Comparison of ENCODE assay signal across 1 cellular context in the genomic region with DNA sequence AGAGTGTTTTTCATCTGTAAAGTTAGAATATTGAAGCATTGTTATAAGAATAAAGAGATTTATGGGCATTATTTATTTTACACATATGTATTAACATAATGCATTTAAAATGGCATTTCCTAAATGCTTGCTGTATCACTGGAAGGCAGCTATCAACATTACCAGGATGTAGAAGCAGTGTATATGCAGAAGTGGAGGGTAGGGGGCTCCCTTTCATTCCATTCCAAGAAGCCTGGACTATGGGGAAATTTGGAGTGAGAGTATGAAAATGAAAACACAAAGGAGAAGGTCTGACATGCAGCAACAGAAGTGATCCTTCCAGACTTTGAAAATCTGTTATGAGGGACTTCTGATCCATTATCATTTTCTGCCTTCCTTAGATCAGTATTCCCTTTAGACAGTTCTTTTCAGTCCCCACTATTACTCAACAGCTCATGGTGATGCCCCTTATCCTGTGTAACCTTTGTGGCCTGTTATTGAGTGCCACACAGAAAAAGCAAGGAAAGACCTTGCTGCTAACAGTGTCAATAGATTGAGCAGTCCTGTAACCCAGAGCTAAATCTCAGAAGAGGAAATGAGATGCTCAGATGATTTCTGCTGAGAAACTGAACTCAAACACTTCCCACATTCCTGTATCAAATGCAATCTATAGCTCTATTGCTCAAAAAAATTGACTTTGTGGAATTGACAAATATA.
TF ChIP-seq lines count a peak whose summit lies in the region.

No MANE protein-coding gene starts in this region.

TF ChIP-seq in HepG2, 621 proteins besides CTCF, POLR2A, EP300 and RAD21 (continued from another document):
- TF ChIP-seq RARA (CRISPR knock-in tag; IDR thresholded peaks at IDR 0.05) (0 out of 2 replicates have a peak, but pooled peaks have one; percentile 23), HMG20A (CRISPR knock-in tag; IDR thresholded peaks at IDR 0.05; ENCODE audit: borderline replicate concordance) (peak; percentile 19; the same call in 1 of the 2 replicates), LCORL (IDR thresholded peaks at IDR 0.05) (no peak), LCORL (CRISPR knock-in tag; IDR thresholded peaks at IDR 0.05) (peak; percentile 29; the same call in 1 of the 2 replicates), CEBPG (CRISPR knock-in tag; IDR thresholded peaks at IDR 0.05) (peak; percentile 13; the same call in 1 of the 2 replicates), HNF4A (CRISPR knock-in tag; IDR thresholded peaks at IDR 0.05) (peak; percentile 32; the same call in 1 of the 2 replicates), ZNF205 (CRISPR knock-in tag; IDR thresholded peaks at IDR 0.05) (0 out of 2 replicates have a peak, but pooled peaks have one; percentile 29), NR2F6 (IDR thresholded peaks at IDR 0.05) (peak; percentile 25; the same call in 1 of the 2 replicates), NR2F6 (CRISPR knock-in tag; IDR thresholded peaks at IDR 0.05) (no peak), ZMYM4 (CRISPR knock-in tag; IDR thresholded peaks at IDR 0.05) (peak; percentile 50; the same call in 1 of the 2 replicates), ZNF317 (CRISPR knock-in tag; IDR thresholded peaks at IDR 0.05) (peak; percentile 62; the same call in 1 of the 2 replicates), SIN3B (IDR thresholded peaks at IDR 0.05; ENCODE audit: low read length) (no peak), ZNF3 (CRISPR knock-in tag; IDR thresholded peaks at IDR 0.05) (no peak), SALL1 (CRISPR knock-in tag; IDR thresholded peaks at IDR 0.05) (peak; percentile 38; the same call in 1 of the 2 replicates), ATF1 (CRISPR knock-in tag; IDR thresholded peaks at IDR 0.05) (peak; percentile 35; the same call in 1 of the 2 replicates), STAG1 (CRISPR knock-in tag; IDR thresholded peaks at IDR 0.05) (peak; percentile 63)
- TF ChIP-seq, protein P1, sequence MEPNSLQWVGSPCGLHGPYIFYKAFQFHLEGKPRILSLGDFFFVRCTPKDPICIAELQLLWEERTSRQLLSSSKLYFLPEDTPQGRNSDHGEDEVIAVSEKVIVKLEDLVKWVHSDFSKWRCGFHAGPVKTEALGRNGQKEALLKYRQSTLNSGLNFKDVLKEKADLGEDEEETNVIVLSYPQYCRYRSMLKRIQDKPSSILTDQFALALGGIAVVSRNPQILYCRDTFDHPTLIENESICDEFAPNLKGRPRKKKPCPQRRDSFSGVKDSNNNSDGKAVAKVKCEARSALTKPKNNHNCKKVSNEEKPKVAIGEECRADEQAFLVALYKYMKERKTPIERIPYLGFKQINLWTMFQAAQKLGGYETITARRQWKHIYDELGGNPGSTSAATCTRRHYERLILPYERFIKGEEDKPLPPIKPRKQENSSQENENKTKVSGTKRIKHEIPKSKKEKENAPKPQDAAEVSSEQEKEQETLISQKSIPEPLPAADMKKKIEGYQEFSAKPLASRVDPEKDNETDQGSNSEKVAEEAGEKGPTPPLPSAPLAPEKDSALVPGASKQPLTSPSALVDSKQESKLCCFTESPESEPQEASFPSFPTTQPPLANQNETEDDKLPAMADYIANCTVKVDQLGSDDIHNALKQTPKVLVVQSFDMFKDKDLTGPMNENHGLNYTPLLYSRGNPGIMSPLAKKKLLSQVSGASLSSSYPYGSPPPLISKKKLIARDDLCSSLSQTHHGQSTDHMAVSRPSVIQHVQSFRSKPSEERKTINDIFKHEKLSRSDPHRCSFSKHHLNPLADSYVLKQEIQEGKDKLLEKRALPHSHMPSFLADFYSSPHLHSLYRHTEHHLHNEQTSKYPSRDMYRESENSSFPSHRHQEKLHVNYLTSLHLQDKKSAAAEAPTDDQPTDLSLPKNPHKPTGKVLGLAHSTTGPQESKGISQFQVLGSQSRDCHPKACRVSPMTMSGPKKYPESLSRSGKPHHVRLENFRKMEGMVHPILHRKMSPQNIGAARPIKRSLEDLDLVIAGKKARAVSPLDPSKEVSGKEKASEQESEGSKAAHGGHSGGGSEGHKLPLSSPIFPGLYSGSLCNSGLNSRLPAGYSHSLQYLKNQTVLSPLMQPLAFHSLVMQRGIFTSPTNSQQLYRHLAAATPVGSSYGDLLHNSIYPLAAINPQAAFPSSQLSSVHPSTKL (CRISPR knock-in tag; IDR thresholded peaks at IDR 0.05): peak; percentile 56
- TF ChIP-seq, protein P2, sequence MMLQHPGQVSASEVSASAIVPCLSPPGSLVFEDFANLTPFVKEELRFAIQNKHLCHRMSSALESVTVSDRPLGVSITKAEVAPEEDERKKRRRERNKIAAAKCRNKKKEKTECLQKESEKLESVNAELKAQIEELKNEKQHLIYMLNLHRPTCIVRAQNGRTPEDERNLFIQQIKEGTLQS (CRISPR knock-in tag; IDR thresholded peaks at IDR 0.05): no peak
- TF ChIP-seq, protein P3, sequence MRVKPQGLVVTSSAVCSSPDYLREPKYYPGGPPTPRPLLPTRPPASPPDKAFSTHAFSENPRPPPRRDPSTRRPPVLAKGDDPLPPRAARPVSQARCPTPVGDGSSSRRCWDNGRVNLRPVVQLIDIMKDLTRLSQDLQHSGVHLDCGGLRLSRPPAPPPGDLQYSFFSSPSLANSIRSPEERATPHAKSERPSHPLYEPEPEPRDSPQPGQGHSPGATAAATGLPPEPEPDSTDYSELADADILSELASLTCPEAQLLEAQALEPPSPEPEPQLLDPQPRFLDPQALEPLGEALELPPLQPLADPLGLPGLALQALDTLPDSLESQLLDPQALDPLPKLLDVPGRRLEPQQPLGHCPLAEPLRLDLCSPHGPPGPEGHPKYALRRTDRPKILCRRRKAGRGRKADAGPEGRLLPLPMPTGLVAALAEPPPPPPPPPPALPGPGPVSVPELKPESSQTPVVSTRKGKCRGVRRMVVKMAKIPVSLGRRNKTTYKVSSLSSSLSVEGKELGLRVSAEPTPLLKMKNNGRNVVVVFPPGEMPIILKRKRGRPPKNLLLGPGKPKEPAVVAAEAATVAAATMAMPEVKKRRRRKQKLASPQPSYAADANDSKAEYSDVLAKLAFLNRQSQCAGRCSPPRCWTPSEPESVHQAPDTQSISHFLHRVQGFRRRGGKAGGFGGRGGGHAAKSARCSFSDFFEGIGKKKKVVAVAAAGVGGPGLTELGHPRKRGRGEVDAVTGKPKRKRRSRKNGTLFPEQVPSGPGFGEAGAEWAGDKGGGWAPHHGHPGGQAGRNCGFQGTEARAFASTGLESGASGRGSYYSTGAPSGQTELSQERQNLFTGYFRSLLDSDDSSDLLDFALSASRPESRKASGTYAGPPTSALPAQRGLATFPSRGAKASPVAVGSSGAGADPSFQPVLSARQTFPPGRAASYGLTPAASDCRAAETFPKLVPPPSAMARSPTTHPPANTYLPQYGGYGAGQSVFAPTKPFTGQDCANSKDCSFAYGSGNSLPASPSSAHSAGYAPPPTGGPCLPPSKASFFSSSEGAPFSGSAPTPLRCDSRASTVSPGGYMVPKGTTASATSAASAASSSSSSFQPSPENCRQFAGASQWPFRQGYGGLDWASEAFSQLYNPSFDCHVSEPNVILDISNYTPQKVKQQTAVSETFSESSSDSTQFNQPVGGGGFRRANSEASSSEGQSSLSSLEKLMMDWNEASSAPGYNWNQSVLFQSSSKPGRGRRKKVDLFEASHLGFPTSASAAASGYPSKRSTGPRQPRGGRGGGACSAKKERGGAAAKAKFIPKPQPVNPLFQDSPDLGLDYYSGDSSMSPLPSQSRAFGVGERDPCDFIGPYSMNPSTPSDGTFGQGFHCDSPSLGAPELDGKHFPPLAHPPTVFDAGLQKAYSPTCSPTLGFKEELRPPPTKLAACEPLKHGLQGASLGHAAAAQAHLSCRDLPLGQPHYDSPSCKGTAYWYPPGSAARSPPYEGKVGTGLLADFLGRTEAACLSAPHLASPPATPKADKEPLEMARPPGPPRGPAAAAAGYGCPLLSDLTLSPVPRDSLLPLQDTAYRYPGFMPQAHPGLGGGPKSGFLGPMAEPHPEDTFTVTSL (CRISPR knock-in tag; IDR thresholded peaks at IDR 0.05; ENCODE audit: borderline replicate concordance): peak; percentile 76; the same call in 1 of the 2 replicates
TF ChIP-seq in HepG2: peak in this region for 17.
